In genomic region chr9:132742821-132743311, GRCh38 we compare ENCODE assay signal across 17 cellular contexts.
"Had no signal": no experiment of that assay in that cellular context is flagged by ENCODE, and none has a peak within 500 bp of the region (broad histone marks: within the 10 kb centered on the region; RNA-seq: fewer than 3 reads in every experiment).

No MANE protein-coding gene starts in this region.

- H3K36me3 Mint-ChIP-seq: activated naive CD4-positive, alpha-beta T cell treated with anti-CD3 and anti-CD28 coated beads, Interleukin-2, amount 50 U/mL, for 72 hours had no signal

- FAIRE-seq: urothelium cell line had no signal

- H3K4me3 Mint-ChIP-seq: activated B cell treated with CpG ODN at 0.5 μM for 24 hours; activated CD4-positive, alpha-beta T cell treated with anti-CD3 and anti-CD28 coated beads, Interleukin-2, amount 10 ng/mL, durations not matched to agents 7 days and 5 days had no signal

- H3K4me3 ChIP-seq: stomach, thoracic aorta had no signal

- H3K9me3 Mint-ChIP-seq: activated B cell treated with CpG ODN at 0.5 μM for 24 hours; activated CD4-positive, alpha-beta T cell treated with anti-CD3 and anti-CD28 coated beads, Interleukin-2, amount 10 ng/mL, durations not matched to agents 7 days and 5 days; activated naive CD4-positive, alpha-beta T cell treated with anti-CD3 and anti-CD28 coated beads, Interleukin-2, amount 50 U/mL, for 72 hours; nephron had no signal

- H3K36me3 ChIP-seq: brain microvascular endothelial cell, stomach, thoracic aorta had no signal

- DNase-seq: activated B cell treated with CpG ODN at 0.5 μM for 24 hours; activated CD4-positive, alpha-beta T cell treated with anti-CD3 and anti-CD28 coated beads, Interleukin-2, amount 10 ng/mL, durations not matched to agents 7 days and 5 days; activated CD8-positive, alpha-beta memory T cell treated with anti-CD3 and anti-CD28 coated beads for 24 hours; activated T-cell treated with anti-CD3 and anti-CD28 coated beads, Interleukin-2, amount 50 U/mL, for 1 hour; amniotic stem cell; brain microvascular endothelial cell; cerebellar nuclear complex; dermis blood vessel endothelial cell; erythroblast; hypothalamus; mammary epithelial cell; stimulated activated CD4-positive, alpha-beta T cell treated with anti-CD3 and anti-CD28 coated beads, Interleukin-4, amount 100 ng/mL, for 1 hour; stomach had no signal

- H3K27ac Mint-ChIP-seq: activated B cell treated with CpG ODN at 0.5 μM for 24 hours; activated CD4-positive, alpha-beta T cell treated with anti-CD3 and anti-CD28 coated beads, Interleukin-2, amount 10 ng/mL, durations not matched to agents 7 days and 5 days; activated naive CD4-positive, alpha-beta T cell treated with anti-CD3 and anti-CD28 coated beads, Interleukin-2, amount 50 U/mL, for 72 hours; nephron had no signal

- H3K4me1 Mint-ChIP-seq: activated B cell treated with CpG ODN at 0.5 μM for 24 hours; activated CD4-positive, alpha-beta T cell treated with anti-CD3 and anti-CD28 coated beads, Interleukin-2, amount 10 ng/mL, durations not matched to agents 7 days and 5 days had no signal

- ATAC-seq: activated naive CD4-positive, alpha-beta T cell treated with anti-CD3 and anti-CD28 coated beads, Interleukin-2, amount 50 U/mL, for 72 hours had no signal

- H3K27ac ChIP-seq: brain microvascular endothelial cell, stomach, thoracic aorta had no signal

- H3K9me3 ChIP-seq: stomach, thoracic aorta had no signal
